ENCODE assay signal across 14 cellular contexts in genomic region chr4:89296399-89296798, GRCh38. TPM values are rescaled to one million over a fixed set of nuclear protein-coding genes. Genes with fewer than 3 reads are reported as not detected.
A peak's percentile ranks its signal among the peaks of the same experiment; 100 is the strongest.
DNase-seq lines count a peak whose midpoint lies in the region; ATAC-seq, FAIRE-seq and TF ChIP-seq lines count a peak whose summit lies in the region.
"Had no signal": no experiment of that assay in that cellular context is flagged by ENCODE, and none has a peak within 500 bp of the region (broad histone marks: within the 10 kb centered on the region; RNA-seq: fewer than 3 reads in every experiment).

No MANE protein-coding gene starts in this region.

- H3K9me3 Mint-ChIP-seq in activated CD4-positive, alpha-beta T cell treated with anti-CD3 and anti-CD28 coated beads, Interleukin-2, amount 10 ng/mL, durations not matched to agents 7 days and 5 days = peaks cover 7% of the 10 kb centered on the region
- peaks cover 4% of the 10 kb centered on the region for H3K9me3 Mint-ChIP-seq in progenitor cell of endocrine pancreas (ENCODE audit: low read depth)

- H3K4me1 ChIP-seq in OCI-LY1 (ENCODE audit: insufficient read depth, low read length, severe bottlenecking) (peaks cover 86% of the 10 kb centered on the region), colonic mucosa (peaks cover 18% of the 10 kb centered on the region)

- no peaks in the 10 kb centered on the region for H3F3A ChIP-seq in OCI-LY1 (ENCODE audit: insufficient read depth, low read length)

- peak overlapping the region; percentile 86 for H3K27ac ChIP-seq in OCI-LY1 (ENCODE audit: low read depth, low read length, poor library complexity, severe bottlenecking)
- peak overlapping the region; percentile 83 for H3K27ac ChIP-seq in colonic mucosa

- no peaks in the 10 kb centered on the region for H3K36me3 ChIP-seq in OCI-LY1 (ENCODE audit: insufficient read depth, low read length)
- H3K36me3 ChIP-seq in colonic mucosa = no peaks in the 10 kb centered on the region

- peaks cover 83% of the 10 kb centered on the region for H3K4me1 Mint-ChIP-seq in activated CD4-positive, alpha-beta T cell treated with anti-CD3 and anti-CD28 coated beads, Interleukin-2, amount 10 ng/mL, durations not matched to agents 7 days and 5 days
- H3K4me1 Mint-ChIP-seq in progenitor cell of endocrine pancreas (ENCODE audit: low read depth) = peaks cover 54% of the 10 kb centered on the region

- no peak for FAIRE-seq in RCC 7860 (lab: Jason Lieb, UNC)
- FAIRE-seq: D721Med had no signal

- no peak for ATAC-seq in GM18505 (IDR thresholded peaks at IDR 0.05; ENCODE audit: unreplicated experiment)
- ATAC-seq: stimulated activated naive B cell treated with anti-CD40 and anti-IgM and Interleukin-4, amounts not matched to agents 10 μg/mL and 1 μg/mL and 100 μg/mL, for 72 hours had no signal

- H3K4me3 ChIP-seq in OCI-LY1 (ENCODE audit: low read depth, low read length, poor library complexity, severe bottlenecking) (no peak overlapping the region), colonic mucosa (no peak overlapping the region)
- H3K4me3 ChIP-seq: lung had no signal

- no peak overlapping the region for H2AFZ ChIP-seq in OCI-LY1 (ENCODE audit: low read length)

- no peak overlapping the region; the same call in 1 of the 2 replicates for H3K4me2 ChIP-seq in OCI-LY1 (ENCODE audit: low read length)

- H3K27me3 Mint-ChIP-seq in activated CD4-positive, alpha-beta T cell treated with anti-CD3 and anti-CD28 coated beads, Interleukin-2, amount 10 ng/mL, durations not matched to agents 7 days and 5 days = no peaks in the 10 kb centered on the region
- no peaks in the 10 kb centered on the region for H3K27me3 Mint-ChIP-seq in progenitor cell of endocrine pancreas

- no peak for TF ChIP-seq POLR2A in GM18505 (IDR thresholded peaks at IDR 0.05; ENCODE audit: borderline replicate concordance, extremely low read depth, insufficient read depth, insufficient read length)

- H3K36me3 Mint-ChIP-seq in activated CD4-positive, alpha-beta T cell treated with anti-CD3 and anti-CD28 coated beads, Interleukin-2, amount 10 ng/mL, durations not matched to agents 7 days and 5 days (ENCODE audit: low read depth) = peaks cover 55% of the 10 kb centered on the region
- H3K36me3 Mint-ChIP-seq in progenitor cell of endocrine pancreas (ENCODE audit: insufficient read depth) = peaks cover 3% of the 10 kb centered on the region

- H3K27me3 ChIP-seq in OCI-LY1 (ENCODE audit: insufficient read depth, low read length) (no peaks in the 10 kb centered on the region), colonic mucosa (no peaks in the 10 kb centered on the region)

- DNase-seq in activated CD4-positive, alpha-beta T cell treated with anti-CD3 and anti-CD28 coated beads, Interleukin-2, amount 10 ng/mL, durations not matched to agents 7 days and 5 days = no peak
- no peak for DNase-seq in activated CD4-positive, alpha-beta T cell treated with anti-CD3 and anti-CD28 coated beads for 48 hours
- DNase-seq in colonic mucosa = no peak
- no peak for DNase-seq in progenitor cell of endocrine pancreas (ENCODE audit: low spot score, unreplicated experiment)
- no peak for DNase-seq in anterior cingulate cortex (lab: John Stamatoyannopoulos, UW)
- DNase-seq in RCC 7860 (ENCODE audit: low spot score) = no peak
- DNase-seq: activated CD8-positive, alpha-beta memory T cell treated with anti-CD3 and anti-CD28 coated beads, Interleukin-2, amount 50 U/mL, for 4 hours; aorta; NK-92 treated with Interleukin-12 subunit alpha and Interleukin-12 subunit beta, amount 100 ng/mL, for 24 hours; stimulated activated naive B cell treated with anti-CD40 and anti-IgM and Interleukin-4, amounts not matched to agents 10 μg/mL and 1 μg/mL and 100 μg/mL, for 72 hours had no signal

- CTCF ChIA-PET in activated CD4-positive, alpha-beta T cell treated with anti-CD3 and anti-CD28 coated beads, Interleukin-2, amount 10 ng/mL, durations not matched to agents 7 days and 5 days (lab: Charles Lee) = interaction anchor here (2.9 kb wide), 1 partner anchor 13 kb away, joined by 15 read pairs; no protein-coding TSS in a partner anchor

- H4K20me1 ChIP-seq in OCI-LY1 (ENCODE audit: insufficient read depth, low read length) = no peaks in the 10 kb centered on the region

- intact Hi-C loops in colonic mucosa (cut with DNase I) = no loop called here

- POLR2A ChIA-PET in activated CD4-positive, alpha-beta T cell treated with anti-CD3 and anti-CD28 coated beads, Interleukin-2, amount 10 ng/mL, durations not matched to agents 7 days and 5 days (lab: Charles Lee) = no interaction called here

- TF ChIP-seq CTCF in OCI-LY1 (IDR thresholded peaks at IDR 0.05; ENCODE audit: low read length) = no peak
- TF ChIP-seq CTCF in colonic mucosa (IDR thresholded peaks at IDR 0.05) = no peak
- TF ChIP-seq CTCF in progenitor cell of endocrine pancreas (IDR thresholded peaks at IDR 0.05; ENCODE audit: unreplicated experiment) = no peak

- H3K79me2 ChIP-seq in OCI-LY1 (ENCODE audit: insufficient read depth, low read length) = peaks cover under 1% of the 10 kb centered on the region; the same call in 1 of the 2 replicates

- H3K9ac ChIP-seq in OCI-LY1 (ENCODE audit: low read length) (no peak overlapping the region), colonic mucosa (ENCODE audit: low read depth in 2 of 2, low read length in 2 of 2) (peak overlapping the region in 1 of 2 donors; percentile 61)

- H3K9me2 ChIP-seq in OCI-LY1 (ENCODE audit: low read depth, low read length) = no peaks in the 10 kb centered on the region

- H3K4me3 Mint-ChIP-seq in activated CD4-positive, alpha-beta T cell treated with anti-CD3 and anti-CD28 coated beads, Interleukin-2, amount 10 ng/mL, durations not matched to agents 7 days and 5 days = no peak overlapping the region
- H3K4me3 Mint-ChIP-seq in progenitor cell of endocrine pancreas (ENCODE audit: low read depth) = no peak overlapping the region
- H3K4me3 Mint-ChIP-seq: stimulated activated naive B cell treated with anti-CD40 and anti-IgM and Interleukin-4, amounts not matched to agents 10 μg/mL and 1 μg/mL and 100 μg/mL, for 72 hours had no signal

- H3K9me3 ChIP-seq in OCI-LY1 (ENCODE audit: low read length) (no peaks in the 10 kb centered on the region), colonic mucosa (no peaks in the 10 kb centered on the region)

- H3K27ac Mint-ChIP-seq in activated CD4-positive, alpha-beta T cell treated with anti-CD3 and anti-CD28 coated beads, Interleukin-2, amount 10 ng/mL, durations not matched to agents 7 days and 5 days = peak overlapping the region; percentile 100
- peak overlapping the region; percentile 42 for H3K27ac Mint-ChIP-seq in progenitor cell of endocrine pancreas
- H3K27ac Mint-ChIP-seq: stimulated activated naive B cell treated with anti-CD40 and anti-IgM and Interleukin-4, amounts not matched to agents 10 μg/mL and 1 μg/mL and 100 μg/mL, for 72 hours had no signal

RNA-seq across cellular contexts. Expression of gene GPRIN3, which starts 11.2 kb away (rescaled TPM):
- 10 to 100 TPM; 51.1 to 57.4 TPM for total RNA-seq in activated CD4-positive, alpha-beta T cell treated with anti-CD3 and anti-CD28 coated beads, Interleukin-2, amount 10 ng/mL, durations not matched to agents 7 days and 5 days
- total RNA-seq in colonic mucosa (10 to 100 TPM; 22.5 to 26.8 TPM), progenitor cell of endocrine pancreas (14.8 and 16.0 TPM in 2 replicates)
